ENCODE assay signal across 1 cellular context in genomic region chr5:176361437-176362097, GRCh38.
TF ChIP-seq lines count a peak whose summit lies in the region.

TSS of gene KIAA1191 (minus strand) at chr5:176361764. CDS start at chr5:176359508, 2,256 bp downstream.

TF ChIP-seq in HEK293, 187 proteins besides CTCF, POLR2A, EP300 and RAD21 (continued from another document and continues in another):
- no peak for TF ChIP-seq PRDM6 (tag by site-specific recombination; IDR thresholded peaks at IDR 0.05)
- no peak for TF ChIP-seq ZNF416 (tag by site-specific recombination; IDR thresholded peaks at IDR 0.05)
- no peak for TF ChIP-seq ZFP41 (tag by site-specific recombination; IDR thresholded peaks at IDR 0.05; ENCODE audit: borderline replicate concordance)
- TF ChIP-seq HOXA7 (CRISPR knock-in tag; IDR thresholded peaks at IDR 0.05; ENCODE audit: borderline replicate concordance), result no peak
- TF ChIP-seq ZNF624 (tag by site-specific recombination; IDR thresholded peaks at IDR 0.05), result no peak
- TF ChIP-seq ZFP37 (tag by site-specific recombination; IDR thresholded peaks at IDR 0.05), result peak; percentile 83
- no peak for TF ChIP-seq OSR2 (tag by site-specific recombination; IDR thresholded peaks at IDR 0.05)
- no peak for TF ChIP-seq ZNF37A (tag by site-specific recombination; IDR thresholded peaks at IDR 0.05)
- no peak for TF ChIP-seq ZNF645 (tag by site-specific recombination; IDR thresholded peaks at IDR 0.05)
- peak; percentile 94 for TF ChIP-seq KLF8 (tag by site-specific recombination; IDR thresholded peaks at IDR 0.05)
- peak; percentile 98 for TF ChIP-seq ZBTB17 (tag by site-specific recombination; IDR thresholded peaks at IDR 0.05)
- no peak for TF ChIP-seq ZNF155 (tag by site-specific recombination; IDR thresholded peaks at IDR 0.05)
- 0 out of 2 replicates have a peak, but pooled peaks have one; percentile 74 for TF ChIP-seq ZNF610 (tag by site-specific recombination; IDR thresholded peaks at IDR 0.05; ENCODE audit: borderline replicate concordance)
- TF ChIP-seq TSHZ1 (tag by site-specific recombination; IDR thresholded peaks at IDR 0.05; ENCODE audit: borderline replicate concordance), result no peak
- no peak for TF ChIP-seq ZNF223 (tag by site-specific recombination; IDR thresholded peaks at IDR 0.05)
- TF ChIP-seq ZNF174 (tag by site-specific recombination; IDR thresholded peaks at IDR 0.05), result no peak
- TF ChIP-seq ZNF585B (tag by site-specific recombination; IDR thresholded peaks at IDR 0.05), result 0 out of 2 replicates have a peak, but pooled peaks have one; percentile 5
- TF ChIP-seq ZNF146 (tag by site-specific recombination; IDR thresholded peaks at IDR 0.05), result peak; percentile 36; the same call in 1 of the 2 replicates
- TF ChIP-seq SP7 (tag by site-specific recombination; IDR thresholded peaks at IDR 0.05), result peak; percentile 83
- TF ChIP-seq ZNF521 (tag by site-specific recombination; IDR thresholded peaks at IDR 0.05), result no peak
- TF ChIP-seq ZNF596 (tag by site-specific recombination; IDR thresholded peaks at IDR 0.05), result no peak
- no peak for TF ChIP-seq GLI4 (tag by site-specific recombination; IDR thresholded peaks at IDR 0.05)
- peak; percentile 58; the same call in 1 of the 2 replicates for TF ChIP-seq SP2 (tag by site-specific recombination; IDR thresholded peaks at IDR 0.05)
- TF ChIP-seq ZSCAN18 (tag by site-specific recombination; IDR thresholded peaks at IDR 0.05), result no peak
- peak; percentile 56; the same call in 1 of the 2 replicates for TF ChIP-seq YY1 (tag by site-specific recombination; IDR thresholded peaks at IDR 0.05)
- TF ChIP-seq ZNF510 (tag by site-specific recombination; IDR thresholded peaks at IDR 0.05; ENCODE audit: insufficient replicate concordance), result no peak
- no peak for TF ChIP-seq ZNF404 (tag by site-specific recombination; IDR thresholded peaks at IDR 0.05)
- TF ChIP-seq ZBTB26 (tag by site-specific recombination; optimal IDR thresholded peaks at IDR 0.05), result peak; percentile 38
- 0 out of 2 replicates have a peak, but pooled peaks have one; percentile 58 for TF ChIP-seq ZBTB10 (tag by site-specific recombination; IDR thresholded peaks at IDR 0.05)
- no peak; the same call in 1 of the 2 replicates for TF ChIP-seq PRDM4 (tag by site-specific recombination; IDR thresholded peaks at IDR 0.05)
- no peak for TF ChIP-seq ZNF184 (tag by site-specific recombination; IDR thresholded peaks at IDR 0.05)
- no peak for TF ChIP-seq ZNF202 (tag by site-specific recombination; IDR thresholded peaks at IDR 0.05; ENCODE audit: borderline replicate concordance)
- TF ChIP-seq BCL6B (tag by site-specific recombination; IDR thresholded peaks at IDR 0.05), result no peak
- no peak for TF ChIP-seq ZNF747 (tag by site-specific recombination; IDR thresholded peaks at IDR 0.05)
- 0 out of 2 replicates have a peak, but pooled peaks have one; percentile 52 for TF ChIP-seq ZNF391 (tag by site-specific recombination; IDR thresholded peaks at IDR 0.05; ENCODE audit: borderline replicate concordance, low read depth)
- TF ChIP-seq ZNF529 (tag by site-specific recombination; IDR thresholded peaks at IDR 0.05; ENCODE audit: insufficient replicate concordance), result no peak
- no peak for TF ChIP-seq ZNF704 (tag by site-specific recombination; IDR thresholded peaks at IDR 0.05)
- no peak for TF ChIP-seq ZNF362 (tag by site-specific recombination; IDR thresholded peaks at IDR 0.05)
- peak; percentile 69 for TF ChIP-seq ZNF600 (tag by site-specific recombination; IDR thresholded peaks at IDR 0.05)
- no peak for TF ChIP-seq GFI1B (tag by site-specific recombination; IDR thresholded peaks at IDR 0.05)
- TF ChIP-seq KLF7 (tag by site-specific recombination; IDR thresholded peaks at IDR 0.05; ENCODE audit: borderline replicate concordance), result no peak; the same call in 1 of the 2 replicates
- no peak for TF ChIP-seq ZSCAN5A (tag by site-specific recombination; IDR thresholded peaks at IDR 0.05)
- no peak for TF ChIP-seq ZNF133 (tag by site-specific recombination; IDR thresholded peaks at IDR 0.05)
